In genomic region chr1:183635112-183635605, GRCh38 we compare ENCODE assay signal across 8 cellular contexts. TPM values are rescaled to one million over a fixed set of nuclear protein-coding genes. Genes with fewer than 3 reads are reported as not detected.
DNase-seq lines count a peak whose midpoint lies in the region; ATAC-seq, FAIRE-seq and TF ChIP-seq lines count a peak whose summit lies in the region.

No MANE protein-coding gene starts in this region.

- H3K4me3 ChIP-seq in SJSA1, result peak overlapping the region; percentile 59
- peak overlapping the region; percentile 98 for H3K4me3 ChIP-seq in bronchial epithelial cell (ENCODE audit: low read depth, low read length)

- TF ChIP-seq CTCF in bronchial epithelial cell (IDR thresholded peaks at IDR 0.05; ENCODE audit: insufficient read depth, low read length, severe bottlenecking), result no peak

- peaks cover 25% of the 10 kb centered on the region for H3K36me3 ChIP-seq in SJSA1
- H3K36me3 ChIP-seq in bronchial epithelial cell (ENCODE audit: control insufficient read depth, insufficient read depth, low read length), result peaks cover 6% of the 10 kb centered on the region

- ATAC-seq in GM18505 (IDR thresholded peaks at IDR 0.05; ENCODE audit: unreplicated experiment) (peak; percentile 9), HG02884 (IDR thresholded peaks at IDR 0.05; ENCODE audit: unreplicated experiment) (peak; percentile 1), GM19351 (IDR thresholded peaks at IDR 0.05; ENCODE audit: unreplicated experiment) (no peak)

- H3K27me3 ChIP-seq in SJSA1 (replicated peaks) (no peaks in the 10 kb centered on the region), bronchial epithelial cell (ENCODE audit: control insufficient read depth, insufficient read depth, low read length) (no peaks in the 10 kb centered on the region)

- DNase-seq in SJSA1 (ENCODE audit: low read depth in 1 of 2, low spot score in 2 of 2), result peak in 1 of 2 experiments; percentile 46
- no peak for DNase-seq in bronchial epithelial cell (ENCODE audit: low read depth)
- peak; percentile 51 for DNase-seq in kidney glomerular epithelial cell (lab: John Stamatoyannopoulos, UW)
- DNase-seq in stimulated activated CD4-positive, alpha-beta T cell treated with anti-CD3 and anti-CD28 coated beads, Interleukin-2, amount 100 ng/mL, for 24 hours, result peak; percentile 32 to 37
- no peak for DNase-seq in NCI-H510A (lab: John Stamatoyannopoulos, UW)

- H3K4me1 ChIP-seq in SJSA1 (replicated peaks), result peaks cover 3% of the 10 kb centered on the region

- no peak for FAIRE-seq in bronchial epithelial cell (lab: Jason Lieb, UNC)

- peak overlapping the region; percentile 62 for H3K27ac ChIP-seq in SJSA1

- TF ChIP-seq POLR2A in GM18505 (IDR thresholded peaks at IDR 0.05; ENCODE audit: borderline replicate concordance, extremely low read depth, insufficient read depth, insufficient read length), result no peak

- H3K9me3 ChIP-seq in SJSA1 (replicated peaks), result no peaks in the 10 kb centered on the region

RNA-seq across cellular contexts. Expression of gene ARPC5, which starts 0.4 kb away (rescaled TPM):
- total RNA-seq in SJSA1 (2014; rRNA removed; shearing (Covaris generic)), result 444 and 568 TPM in 2 replicates
- total RNA-seq in bronchial epithelial cell, result 95.3 and 182 TPM in 2 replicates

RNA-seq across cellular contexts. Expression of gene APOBEC4, which starts 18.0 kb away (rescaled TPM):
- total RNA-seq in SJSA1 (2014; rRNA removed; shearing (Covaris generic)), result not detected in 2 replicates
- not detected in 2 replicates for total RNA-seq in bronchial epithelial cell

RNA-seq across cellular contexts. Expression of gene NCF2, which starts 44.9 kb away (rescaled TPM):
- total RNA-seq in SJSA1 (2014; rRNA removed; shearing (Covaris generic)), result 0.24 TPM in 1 of 2 replicates, not detected in the other
- total RNA-seq in bronchial epithelial cell, result 96.4 and 202 TPM in 2 replicates

Comparison
In these comparisons a context has a peak if more than half of its experiments do, and no peak if none do; other contexts are left out.
1. DNase-seq: peak in kidney glomerular epithelial cell (single experiment) and stimulated activated CD4-positive, alpha-beta T cell treated with anti-CD3 and anti-CD28 coated beads, Interleukin-2, amount 100 ng/mL, for 24 hours (2 of 2); none in bronchial epithelial cell (single experiment) and NCI-H510A (single experiment).
2. RNA of gene NCF2, which starts 44.9 kb away (total RNA-seq): 96.4 to 202 TPM in bronchial epithelial cell; 0.24 TPM in SJSA1; every median in the first group is over 10 times any median in the second.